ENCODE assay signal across 8 cellular contexts in the genomic region with DNA sequence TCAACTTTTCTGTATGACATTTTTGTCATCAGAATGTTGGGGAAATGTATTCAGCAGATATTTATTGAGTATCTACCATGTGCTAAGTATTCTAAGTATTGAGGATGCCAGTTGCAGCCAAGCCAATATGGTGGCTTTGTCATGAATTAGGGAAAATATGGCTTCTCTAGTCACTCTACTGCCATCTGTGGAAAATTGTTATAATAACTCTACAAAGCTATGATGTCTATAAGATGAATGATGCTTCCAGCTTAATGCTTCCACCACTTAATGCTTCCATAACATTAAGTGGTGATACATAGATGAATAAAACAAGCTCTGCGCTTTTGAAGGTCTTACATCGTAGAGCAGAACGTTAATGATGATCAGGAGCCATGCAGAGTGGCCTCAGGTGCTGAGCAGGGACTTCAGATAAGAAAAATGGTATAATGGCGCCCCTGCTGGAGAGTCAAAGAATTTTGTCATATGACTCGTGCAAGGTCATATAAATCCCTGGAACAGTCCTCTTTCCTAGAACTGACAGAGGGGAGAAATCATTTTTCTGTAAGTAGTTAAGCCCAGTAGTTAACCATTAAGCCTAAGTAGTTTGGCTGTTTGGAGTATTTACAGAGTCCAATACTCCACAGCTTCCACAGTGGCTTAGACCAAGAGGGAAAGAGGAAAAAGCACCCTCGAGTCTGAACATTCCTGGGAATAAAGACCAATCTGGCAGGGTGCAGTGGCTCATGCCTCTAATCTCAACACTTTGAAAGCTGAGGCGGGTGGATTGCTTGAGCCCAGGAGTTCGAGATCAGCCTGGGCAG. TPM values are rescaled to one million over a fixed set of nuclear protein-coding genes. Genes with fewer than 3 reads are reported as not detected.
DNase-seq lines count a peak whose midpoint lies in the region; ATAC-seq, FAIRE-seq and TF ChIP-seq lines count a peak whose summit lies in the region.

No MANE protein-coding gene starts in this region.

- no peak overlapping the region for H3K27ac Mint-ChIP-seq in neural progenitor cell

- POLR2A ChIA-PET in AG04450 (lab: Yijun Ruan, JAX), result no interaction called here

- H3K36me3 Mint-ChIP-seq in neural progenitor cell, result no peaks in the 10 kb centered on the region

- CTCF ChIA-PET in AG04450 (lab: Charles Lee), result interaction anchor here (0.6 to 1.5 kb wide), 10 partner anchors 10 to 244 kb away, joined by 3 to 12 read pairs (median 4); a partner anchor contains a TSS

- no peak overlapping the region for H3K27ac ChIP-seq in AG04450 (ENCODE audit: low read depth, low read length)
- H3K27ac ChIP-seq in neural progenitor cell, result no peak overlapping the region

- H3K27me3 Mint-ChIP-seq in neural progenitor cell (ENCODE audit: insufficient read depth, low read depth), result peaks cover 8% of the 10 kb centered on the region

- H3K4me3 Mint-ChIP-seq in neural progenitor cell, result no peak overlapping the region

- H3K9me3 Mint-ChIP-seq in neural progenitor cell, result no peaks in the 10 kb centered on the region

- no peaks in the 10 kb centered on the region for H3K36me3 ChIP-seq in neural progenitor cell

- H3K4me3 ChIP-seq in AG04450 (ENCODE audit: low read depth, low read length), result no peak overlapping the region
- H3K4me3 ChIP-seq in neural progenitor cell, result no peak overlapping the region

- peak; percentile 53 for TF ChIP-seq CTCF in AG04450 (IDR thresholded peaks at IDR 0.05; ENCODE audit: low read depth, low read length)
- TF ChIP-seq CTCF in neural progenitor cell (IDR thresholded peaks at IDR 0.05), result peak; percentile 69

- H3K4me2 ChIP-seq in neural progenitor cell, result no peak overlapping the region

- H3K79me2 ChIP-seq in neural progenitor cell (ENCODE audit: low read depth), result no peaks in the 10 kb centered on the region

- no peaks in the 10 kb centered on the region for H3K27me3 ChIP-seq in AG04450 (ENCODE audit: control insufficient read depth, insufficient read depth, low read length)
- H3K27me3 ChIP-seq in neural progenitor cell, result peaks cover 5% of the 10 kb centered on the region

- peak; percentile 84 for FAIRE-seq in GM18507 (lab: Jason Lieb, UNC)

- H3K4me1 Mint-ChIP-seq in neural progenitor cell, result peaks cover 15% of the 10 kb centered on the region

- H3K4me1 ChIP-seq in neural progenitor cell, result peaks cover 7% of the 10 kb centered on the region

- no peak overlapping the region for H2AFZ ChIP-seq in neural progenitor cell (replicated peaks)

- ATAC-seq in HG02870 (IDR thresholded peaks at IDR 0.05; ENCODE audit: unreplicated experiment) (no peak), GM19455 (IDR thresholded peaks at IDR 0.05; ENCODE audit: unreplicated experiment) (no peak)

- peaks cover 18% of the 10 kb centered on the region for H3F3A ChIP-seq in neural progenitor cell (ENCODE audit: low read depth)

- no peak overlapping the region for H3K9ac ChIP-seq in neural progenitor cell

- H3K9me3 ChIP-seq in AG04450 (ENCODE audit: control insufficient read depth, insufficient read depth, low read length) (no peaks in the 10 kb centered on the region), neural progenitor cell (ENCODE audit: low read depth) (no peaks in the 10 kb centered on the region)

- H4K20me1 ChIP-seq in neural progenitor cell (ENCODE audit: low read depth), result no peaks in the 10 kb centered on the region

- DNase-seq in AG04450 (ENCODE audit: low read depth, low spot score), result no peak
- no peak for DNase-seq in GM18507 (ENCODE audit: extremely low spot score, insufficient read length, low read depth)
- peak; percentile 65 to 73 for DNase-seq in NCI-H446 (lab: John Stamatoyannopoulos, UW)
- peak; percentile 67 to 69 for DNase-seq in activated CD4-positive, alpha-beta T cell treated with anti-CD3 and anti-CD28 coated beads for 4 hours
- peak; percentile 67 for DNase-seq in ecto neural progenitor cell (ENCODE audit: low spot score)
- DNase-seq in neural progenitor cell (ENCODE audit: low spot score), result peak; percentile 67

RNA-seq across cellular contexts. Expression of a gene that starts 2.7 kb away (rescaled TPM):
- not detected in 2 replicates for polyA plus RNA-seq in AG04450 (2011; rRNA removed)
- polyA minus RNA-seq in AG04450 (2011; rRNA and poly(A)+ RNA removed), result not detected in 2 replicates
- total RNA-seq in neural progenitor cell (ENCODE audit: low replicate concordance), result not detected in 2 replicates

RNA-seq across cellular contexts. Expression of a gene that starts 42.2 kb away (rescaled TPM):
- polyA plus RNA-seq in AG04450 (2011; rRNA removed), result 88.0 and 109 TPM in 2 replicates
- 144 and 178 TPM in 2 replicates for polyA minus RNA-seq in AG04450 (2011; rRNA and poly(A)+ RNA removed)
- 66.1 and 70.8 TPM in 2 replicates for total RNA-seq in neural progenitor cell (ENCODE audit: low replicate concordance)

RNA-seq across cellular contexts. Expression of a gene that starts 44.8 kb away (rescaled TPM):
- 19.4 and 20.3 TPM in 2 replicates for polyA plus RNA-seq in AG04450 (2011; rRNA removed)
- 17.0 and 19.1 TPM in 2 replicates for polyA minus RNA-seq in AG04450 (2011; rRNA and poly(A)+ RNA removed)
- total RNA-seq in neural progenitor cell (ENCODE audit: low replicate concordance), result 75.5 and 98.8 TPM in 2 replicates

Comparison
In these comparisons a context has a peak if more than half of its experiments do, and no peak if none do; other contexts are left out.
1. DNase-seq: peak in NCI-H446 (2 of 2), activated CD4-positive, alpha-beta T cell treated with anti-CD3 and anti-CD28 coated beads for 4 hours (2 of 2), ecto neural progenitor cell (single experiment) and neural progenitor cell (single experiment); none in AG04450 (single experiment) and GM18507 (single experiment).